In the genomic region with DNA sequence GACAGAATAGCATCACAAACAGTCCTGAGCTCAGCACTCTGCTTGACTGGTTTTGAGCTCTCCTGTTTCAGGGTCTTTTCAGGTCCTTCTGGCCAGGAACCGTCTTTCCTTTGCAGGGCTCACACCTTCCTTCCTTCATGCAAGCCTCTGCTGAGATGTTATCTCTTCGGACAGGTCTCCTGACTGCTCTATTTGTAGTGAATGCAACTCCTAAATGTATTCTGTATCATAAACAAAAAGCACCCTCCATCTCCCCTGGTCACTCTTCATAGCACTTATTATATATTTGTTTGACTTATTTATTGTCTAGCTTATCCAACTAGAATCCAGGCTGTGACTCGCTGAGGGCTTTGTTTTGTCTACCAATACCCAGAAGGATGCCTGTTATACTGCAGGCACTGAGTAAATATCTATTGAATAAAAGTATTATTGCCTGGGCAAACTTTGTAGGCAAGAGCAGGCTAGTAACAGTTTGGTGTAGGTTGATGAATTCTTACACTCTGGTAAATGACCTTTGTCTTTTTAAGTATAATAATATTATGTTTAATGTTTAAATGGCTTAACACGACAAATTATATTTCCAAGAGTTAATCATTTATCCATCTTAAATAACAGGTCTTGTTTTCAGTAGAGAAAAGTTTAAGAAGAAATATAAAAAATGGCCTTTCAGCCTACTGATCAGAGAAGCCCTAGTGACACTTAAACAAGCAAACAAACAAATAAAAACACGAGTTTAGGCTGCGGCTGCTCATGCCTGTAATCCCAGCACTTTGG, we compare ENCODE assay signal across 9 cellular contexts.
A peak's percentile ranks its signal among the peaks of the same experiment; 100 is the strongest.
DNase-seq lines count a peak whose midpoint lies in the region; ATAC-seq and TF ChIP-seq lines count a peak whose summit lies in the region.
"Had no signal": no experiment of that assay in that cellular context is flagged by ENCODE, and none has a peak within 500 bp of the region (broad histone marks: within the 10 kb centered on the region; RNA-seq: fewer than 3 reads in every experiment).

No MANE protein-coding gene starts in this region.

- peak overlapping the region in 9 of 11 experiments; percentile 19 to 83 (median 78); a peak in 15 of 22 replicates for H3K27ac ChIP-seq in BLaER1 treated with 17β-estradiol and CSF1 and Interleukin-3, amounts not matched to agents 10 nM and 100 nM
- H3K27ac ChIP-seq in GM23338 (ENCODE audit: low read depth) (0 out of 2 replicates have a peak overlapping the region, but pooled peaks have one; percentile 5), foreskin keratinocyte (no peak overlapping the region)

- intact Hi-C loops in activated T-helper 1 cell treated with anti-CD3 and anti-CD28 coated beads, Interleukin-12 subunit alpha, Interleukin-12 subunit beta, Interleukin-2, Interleukin-4 antibody, amounts not matched to agents 30 ng/mL and 10 ng/mL and 1 ng/mL, durations not matched to agents 14 hours and 24 hours and 36 hours (cut with micrococcal nuclease) = loop anchor here (1.0 to 2.0 kb wide), 2 partner anchors 36 to 79 kb away; no protein-coding TSS in a partner anchor
- intact Hi-C loops in Right ventricle myocardium superior (cut with DNase I) = loop anchor here (5.0 kb wide), 1 partner anchor 293 kb away; no protein-coding TSS in a partner anchor

- H3K4me1 ChIP-seq in BLaER1 treated with 17β-estradiol and CSF1 and Interleukin-3, amounts not matched to agents 10 nM and 100 nM = peaks cover 60 to 75% (median 71%) of the 10 kb centered on the region in 10 experiments
- H3K4me1 ChIP-seq in GM23338 (ENCODE audit: insufficient read depth) (peaks cover 66% of the 10 kb centered on the region), foreskin keratinocyte (peaks cover 42% of the 10 kb centered on the region)

- H3K4me1 Mint-ChIP-seq in GM23338 (peaks cover 54% of the 10 kb centered on the region), naive B cell (peaks cover 51 to 70% (median 56%) of the 10 kb centered on the region in 3 donors)
- peaks cover 72% of the 10 kb centered on the region for H3K4me1 Mint-ChIP-seq in activated T-helper 1 cell treated with anti-CD3 and anti-CD28 coated beads, Interleukin-12 subunit alpha, Interleukin-12 subunit beta, Interleukin-2, Interleukin-4 antibody, amounts not matched to agents 30 ng/mL and 10 ng/mL and 1 ng/mL, durations not matched to agents 14 hours and 24 hours and 36 hours (ENCODE audit: low read depth)

- no peaks in the 10 kb centered on the region for H3K9me2 ChIP-seq in GM23338 (ENCODE audit: insufficient read depth)

- no peaks in the 10 kb centered on the region for H3K79me2 ChIP-seq in GM23338 (replicated peaks; ENCODE audit: insufficient read depth)

- no peak overlapping the region; the same call in 1 of the 2 replicates for H2AFZ ChIP-seq in GM23338

- peak overlapping the region in 6 of 11 experiments; percentile 6 to 74 (median 42); a peak in 8 of 22 replicates for H3K9ac ChIP-seq in BLaER1 treated with 17β-estradiol and CSF1 and Interleukin-3, amounts not matched to agents 10 nM and 100 nM

- H3K36me3 ChIP-seq in BLaER1 treated with 17β-estradiol and CSF1 and Interleukin-3, amounts not matched to agents 10 nM and 100 nM = no peaks in the 10 kb centered on the region
- no peaks in the 10 kb centered on the region for H3K36me3 ChIP-seq in GM23338 (ENCODE audit: insufficient read depth)

- no peaks in the 10 kb centered on the region for H3K27me3 ChIP-seq in BLaER1 treated with 17β-estradiol and CSF1 and Interleukin-3, amounts not matched to agents 10 nM and 100 nM
- H3K27me3 ChIP-seq in GM23338 (ENCODE audit: insufficient read depth) = no peaks in the 10 kb centered on the region
- no peaks in the 10 kb centered on the region for H3K27me3 ChIP-seq in foreskin keratinocyte

- ATAC-seq in GM23338 = no peak
- no peak for ATAC-seq in naive B cell (ENCODE audit: low read depth in 2 of 2)
- no peak for ATAC-seq in foreskin keratinocyte
- no peak for ATAC-seq in Right ventricle myocardium superior (ENCODE audit: poor library complexity)

- no peak for TF ChIP-seq CTCF in GM23338 (conservative IDR thresholded peaks at IDR 0.05; ENCODE audit: low read depth in 2 of 2)
- no peak for TF ChIP-seq CTCF in foreskin keratinocyte (conservative IDR thresholded peaks at IDR 0.05)

- peak overlapping the region in 7 of 11 experiments; percentile 20 to 76 (median 65); a peak in 13 of 22 replicates for H3K4me2 ChIP-seq in BLaER1 treated with 17β-estradiol and CSF1 and Interleukin-3, amounts not matched to agents 10 nM and 100 nM
- H3K4me2 ChIP-seq in GM23338 = no peak overlapping the region

- H4K20me1 ChIP-seq in BLaER1 treated with 17β-estradiol and CSF1 and Interleukin-3, amounts not matched to agents 10 nM and 100 nM = no peaks in the 10 kb centered on the region
- no peaks in the 10 kb centered on the region for H4K20me1 ChIP-seq in GM23338 (replicated peaks; ENCODE audit: insufficient read depth)

- no peak for DNase-seq in GM23338 (ENCODE audit: low spot score)
- DNase-seq in activated T-helper 1 cell treated with anti-CD3 and anti-CD28 coated beads, Interleukin-12 subunit alpha, Interleukin-12 subunit beta, Interleukin-2, Interleukin-4 antibody, amounts not matched to agents 30 ng/mL and 10 ng/mL and 1 ng/mL, durations not matched to agents 14 hours and 24 hours and 36 hours (ENCODE audit: low spot score) = no peak
- no peak for DNase-seq in naive B cell
- DNase-seq in NCI-H345 treated with DMSO at 0.1 percent for 48 hours (lab: John Stamatoyannopoulos, UW; ENCODE audit: unreplicated experiment) = no peak
- no peak for DNase-seq in foreskin keratinocyte
- DNase-seq in cerebellar nuclear complex (lab: John Stamatoyannopoulos, UW) = no peak
- no peak for DNase-seq in Right ventricle myocardium superior
- DNase-seq: occipital lobe had no signal

- H3K27ac Mint-ChIP-seq in GM23338 (no peak overlapping the region), naive B cell (peak overlapping the region in 5 of 6 donors; percentile 36 to 93 (median 49))
- peak overlapping the region; percentile 56 for H3K27ac Mint-ChIP-seq in activated T-helper 1 cell treated with anti-CD3 and anti-CD28 coated beads, Interleukin-12 subunit alpha, Interleukin-12 subunit beta, Interleukin-2, Interleukin-4 antibody, amounts not matched to agents 30 ng/mL and 10 ng/mL and 1 ng/mL, durations not matched to agents 14 hours and 24 hours and 36 hours

- no peaks in the 10 kb centered on the region for H3K9me3 Mint-ChIP-seq in GM23338
- no peaks in the 10 kb centered on the region for H3K9me3 Mint-ChIP-seq in activated T-helper 1 cell treated with anti-CD3 and anti-CD28 coated beads, Interleukin-12 subunit alpha, Interleukin-12 subunit beta, Interleukin-2, Interleukin-4 antibody, amounts not matched to agents 30 ng/mL and 10 ng/mL and 1 ng/mL, durations not matched to agents 14 hours and 24 hours and 36 hours
- H3K9me3 Mint-ChIP-seq in naive B cell = no peaks in the 10 kb centered on the region

- peaks cover 5% of the 10 kb centered on the region; the same call in 1 of the 2 replicates for H3F3A ChIP-seq in GM23338 (replicated peaks; ENCODE audit: low read depth)

- H3K9me3 ChIP-seq in BLaER1 treated with 17β-estradiol and CSF1 and Interleukin-3, amounts not matched to agents 10 nM and 100 nM (replicated peaks in 1 of 11) = no peaks in the 10 kb centered on the region

- H3K27me3 Mint-ChIP-seq in GM23338 (ENCODE audit: insufficient read depth, low read depth, poor library complexity) (peaks cover 4% of the 10 kb centered on the region), naive B cell (no peaks in the 10 kb centered on the region)
- H3K27me3 Mint-ChIP-seq in activated T-helper 1 cell treated with anti-CD3 and anti-CD28 coated beads, Interleukin-12 subunit alpha, Interleukin-12 subunit beta, Interleukin-2, Interleukin-4 antibody, amounts not matched to agents 30 ng/mL and 10 ng/mL and 1 ng/mL, durations not matched to agents 14 hours and 24 hours and 36 hours (ENCODE audit: insufficient read depth) = no peaks in the 10 kb centered on the region

- no peak overlapping the region for H3K4me3 ChIP-seq in BLaER1 treated with 17β-estradiol and CSF1 and Interleukin-3, amounts not matched to agents 10 nM and 100 nM
- H3K4me3 ChIP-seq in GM23338 = no peak overlapping the region

- H3K4me3 Mint-ChIP-seq in GM23338 = no peak overlapping the region
- H3K4me3 Mint-ChIP-seq in activated T-helper 1 cell treated with anti-CD3 and anti-CD28 coated beads, Interleukin-12 subunit alpha, Interleukin-12 subunit beta, Interleukin-2, Interleukin-4 antibody, amounts not matched to agents 30 ng/mL and 10 ng/mL and 1 ng/mL, durations not matched to agents 14 hours and 24 hours and 36 hours = no peak overlapping the region
- H3K4me3 Mint-ChIP-seq in naive B cell = no peak overlapping the region

- H3K36me3 Mint-ChIP-seq in GM23338 (ENCODE audit: low read depth) = no peaks in the 10 kb centered on the region
- no peaks in the 10 kb centered on the region for H3K36me3 Mint-ChIP-seq in activated T-helper 1 cell treated with anti-CD3 and anti-CD28 coated beads, Interleukin-12 subunit alpha, Interleukin-12 subunit beta, Interleukin-2, Interleukin-4 antibody, amounts not matched to agents 30 ng/mL and 10 ng/mL and 1 ng/mL, durations not matched to agents 14 hours and 24 hours and 36 hours (ENCODE audit: low read depth)
- H3K36me3 Mint-ChIP-seq in naive B cell = no peaks in the 10 kb centered on the region

TF ChIP-seq in GM23338, 12 proteins besides CTCF, POLR2A, EP300 and RAD21 (continues in another document):
- no peak for TF ChIP-seq EZH2 (IDR thresholded peaks at IDR 0.05; ENCODE audit: low read depth, unreplicated experiment)
- TF ChIP-seq, protein P1, sequence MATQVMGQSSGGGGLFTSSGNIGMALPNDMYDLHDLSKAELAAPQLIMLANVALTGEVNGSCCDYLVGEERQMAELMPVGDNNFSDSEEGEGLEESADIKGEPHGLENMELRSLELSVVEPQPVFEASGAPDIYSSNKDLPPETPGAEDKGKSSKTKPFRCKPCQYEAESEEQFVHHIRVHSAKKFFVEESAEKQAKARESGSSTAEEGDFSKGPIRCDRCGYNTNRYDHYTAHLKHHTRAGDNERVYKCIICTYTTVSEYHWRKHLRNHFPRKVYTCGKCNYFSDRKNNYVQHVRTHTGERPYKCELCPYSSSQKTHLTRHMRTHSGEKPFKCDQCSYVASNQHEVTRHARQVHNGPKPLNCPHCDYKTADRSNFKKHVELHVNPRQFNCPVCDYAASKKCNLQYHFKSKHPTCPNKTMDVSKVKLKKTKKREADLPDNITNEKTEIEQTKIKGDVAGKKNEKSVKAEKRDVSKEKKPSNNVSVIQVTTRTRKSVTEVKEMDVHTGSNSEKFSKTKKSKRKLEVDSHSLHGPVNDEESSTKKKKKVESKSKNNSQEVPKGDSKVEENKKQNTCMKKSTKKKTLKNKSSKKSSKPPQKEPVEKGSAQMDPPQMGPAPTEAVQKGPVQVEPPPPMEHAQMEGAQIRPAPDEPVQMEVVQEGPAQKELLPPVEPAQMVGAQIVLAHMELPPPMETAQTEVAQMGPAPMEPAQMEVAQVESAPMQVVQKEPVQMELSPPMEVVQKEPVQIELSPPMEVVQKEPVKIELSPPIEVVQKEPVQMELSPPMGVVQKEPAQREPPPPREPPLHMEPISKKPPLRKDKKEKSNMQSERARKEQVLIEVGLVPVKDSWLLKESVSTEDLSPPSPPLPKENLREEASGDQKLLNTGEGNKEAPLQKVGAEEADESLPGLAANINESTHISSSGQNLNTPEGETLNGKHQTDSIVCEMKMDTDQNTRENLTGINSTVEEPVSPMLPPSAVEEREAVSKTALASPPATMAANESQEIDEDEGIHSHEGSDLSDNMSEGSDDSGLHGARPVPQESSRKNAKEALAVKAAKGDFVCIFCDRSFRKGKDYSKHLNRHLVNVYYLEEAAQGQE (IDR thresholded peaks at IDR 0.05; ENCODE audit: unreplicated experiment) = no peak
